ENCODE assay signal across 19 cellular contexts in genomic region chr14:74785056-74785613, GRCh38. TPM values are rescaled to one million over a fixed set of nuclear protein-coding genes. Genes with fewer than 3 reads are reported as not detected.
DNase-seq lines count a peak whose midpoint lies in the region; ATAC-seq and TF ChIP-seq lines count a peak whose summit lies in the region.
"Had no signal": no experiment of that assay in that cellular context is flagged by ENCODE, and none has a peak within 500 bp of the region (broad histone marks: within the 10 kb centered on the region; RNA-seq: fewer than 3 reads in every experiment).

No MANE protein-coding gene starts in this region.

- H3K9me3 Mint-ChIP-seq in activated T-cell treated with anti-CD3 and anti-CD28 coated beads, Interleukin-2, amount 50 U/mL, for 72 hours = no peaks in the 10 kb centered on the region
- H3K9me3 Mint-ChIP-seq in CD4-positive, alpha-beta T cell = no peaks in the 10 kb centered on the region
- H3K9me3 Mint-ChIP-seq in activated B cell treated with CpG ODN at 0.5 μM for 24 hours (no peaks in the 10 kb centered on the region), naive B cell (no peaks in the 10 kb centered on the region)
- H3K9me3 Mint-ChIP-seq: activated T-cell treated with anti-CD3 and anti-CD28 coated beads, Interleukin-2, amount 50 U/mL, for 4 hours; dendritic cell treated with granulocyte-macrophage colony-stimulating factor and Interleukin-4, amounts not matched to agents 40 ng/mL and 50 ng/mL, for 4 days; neural crest cell; T-helper 1 cell treated with Interleukin-12 subunit alpha and Interleukin-12 subunit beta and Interleukin-4 antibody, amounts not matched to agents 30 μg/mL and 1 μg/mL, for 36 hours had no signal

- intact Hi-C loops in CD4-positive, alpha-beta T cell (cut with DNase I, micrococcal nuclease) = no loop called here
- intact Hi-C loops in activated B cell treated with CpG ODN at 0.5 μM for 24 hours (cut with micrococcal nuclease) = no loop called here
- intact Hi-C loops in lower leg skin (cut with DNase I; ENCODE audit: low total_unique reads) = no loop called here

- 20 to 45% methylated on average over 1 of the region's 1 CpG for WGBS in lower leg skin, 2 donors

- peak overlapping the region; percentile 80 for H3K27ac Mint-ChIP-seq in activated T-cell treated with anti-CD3 and anti-CD28 coated beads, Interleukin-2, amount 50 U/mL, for 72 hours
- peak overlapping the region; percentile 21 for H3K27ac Mint-ChIP-seq in CD4-positive, alpha-beta T cell
- peak overlapping the region; percentile 25 for H3K27ac Mint-ChIP-seq in activated B cell treated with CpG ODN at 0.5 μM for 24 hours
- peak overlapping the region; percentile 34 to 74 (median 72) for H3K27ac Mint-ChIP-seq in naive B cell
- H3K27ac Mint-ChIP-seq: dendritic cell treated with granulocyte-macrophage colony-stimulating factor and Interleukin-4, amounts not matched to agents 40 ng/mL and 50 ng/mL, for 4 days; T-helper 1 cell treated with Interleukin-12 subunit alpha and Interleukin-12 subunit beta and Interleukin-4 antibody, amounts not matched to agents 30 μg/mL and 1 μg/mL, for 36 hours had no signal

- DNase-seq in activated T-cell treated with anti-CD3 and anti-CD28 coated beads, Interleukin-2, amount 50 U/mL, for 72 hours = no peak
- DNase-seq in activated T-cell treated with anti-CD3 and anti-CD28 coated beads for 4 hours (no peak), activated B cell treated with CpG ODN at 0.5 μM for 24 hours (no peak), naive B cell (no peak), lower leg skin (ENCODE audit: low spot score in 2 of 2) (no peak), HAP-1 (ENCODE audit: low spot score in 2 of 2) (no peak), MG63 (no peak)
- DNase-seq in CD4-positive, alpha-beta T cell = no peak
- DNase-seq: ACHN; activated CD4-positive, alpha-beta T cell treated with anti-CD3 and anti-CD28 coated beads, Interleukin-2, amount 50 U/mL, for 1 hour; activated T-cell treated with anti-CD3 and anti-CD28 coated beads, Interleukin-2, amount 50 U/mL, for 4 hours; NCI-H510A; posterior cingulate gyrus had no signal

- no peak for ATAC-seq in activated T-cell treated with anti-CD3 and anti-CD28 coated beads, Interleukin-2, amount 50 U/mL, for 72 hours (replicated peaks in 1 of 2)
- ATAC-seq in CD4-positive, alpha-beta T cell (ENCODE audit: poor library complexity) = no peak
- ATAC-seq in activated B cell treated with CpG ODN at 0.5 μM for 24 hours (ENCODE audit: low read depth) (no peak), naive B cell (ENCODE audit: low read depth in 2 of 2) (no peak)
- ATAC-seq: activated T-cell treated with anti-CD3 and anti-CD28 coated beads, Interleukin-2, amount 50 U/mL, for 4 hours; HepG2 had no signal

- in situ Hi-C loops in HAP-1 (cut with MboI; ENCODE audit: low sequenced_read_pairs) = no loop called here

- H3K36me3 ChIP-seq in HAP-1 (replicated peaks) (peaks cover 43% of the 10 kb centered on the region), MG63 (peaks cover 11% of the 10 kb centered on the region)

- H3K27ac ChIP-seq in CD4-positive, alpha-beta T cell (ENCODE audit: low read depth, low read length) = no peak overlapping the region
- H3K27ac ChIP-seq: BLaER1 treated with 17β-estradiol and CSF1 and Interleukin-3, amounts not matched to agents 10 nM and 100 nM; HL-60 had no signal

- TF ChIP-seq POLR2A in lower leg skin (IDR thresholded peaks at IDR 0.05) = no peak

- no peaks in the 10 kb centered on the region for H3K27me3 ChIP-seq in CD4-positive, alpha-beta T cell (ENCODE audit: control insufficient read depth, insufficient read depth, low read length)
- H3K27me3 ChIP-seq in HAP-1 (ENCODE audit: low read depth) (no peaks in the 10 kb centered on the region), MG63 (no peaks in the 10 kb centered on the region)
- H3K27me3 ChIP-seq: BLaER1 treated with 17β-estradiol and CSF1 and Interleukin-3, amounts not matched to agents 10 nM and 100 nM had no signal

- no peak for TF ChIP-seq CTCF in CD4-positive, alpha-beta T cell (IDR thresholded peaks at IDR 0.05)
- TF ChIP-seq CTCF in activated B cell treated with CpG ODN at 0.5 μM for 24 hours (IDR thresholded peaks at IDR 0.05) (no peak), lower leg skin (IDR thresholded peaks at IDR 0.05) (no peak)

- H3K36me3 Mint-ChIP-seq in activated T-cell treated with anti-CD3 and anti-CD28 coated beads, Interleukin-2, amount 50 U/mL, for 72 hours (ENCODE audit: insufficient read depth in 2 of 2) = peaks cover 8 to 26% of the 10 kb centered on the region in 2 donors
- H3K36me3 Mint-ChIP-seq in CD4-positive, alpha-beta T cell (ENCODE audit: low read depth) = peaks cover 77% of the 10 kb centered on the region
- H3K36me3 Mint-ChIP-seq in activated B cell treated with CpG ODN at 0.5 μM for 24 hours (ENCODE audit: low read depth) = peaks cover 76% of the 10 kb centered on the region
- H3K36me3 Mint-ChIP-seq in naive B cell = peaks cover 12 to 31% of the 10 kb centered on the region in 2 donors

- no peaks in the 10 kb centered on the region for H3K4me1 ChIP-seq in HAP-1

- H3K4me1 Mint-ChIP-seq in activated T-cell treated with anti-CD3 and anti-CD28 coated beads, Interleukin-2, amount 50 U/mL, for 72 hours (ENCODE audit: low read depth) = peaks cover 17% of the 10 kb centered on the region
- H3K4me1 Mint-ChIP-seq in CD4-positive, alpha-beta T cell (ENCODE audit: low read depth) = peaks cover 31% of the 10 kb centered on the region
- H3K4me1 Mint-ChIP-seq in activated B cell treated with CpG ODN at 0.5 μM for 24 hours (no peaks in the 10 kb centered on the region), naive B cell (peaks cover 9 to 14% (median 12%) of the 10 kb centered on the region in 3 donors)
- H3K4me1 Mint-ChIP-seq: neural crest cell had no signal

- H3K27me3 Mint-ChIP-seq in activated T-cell treated with anti-CD3 and anti-CD28 coated beads, Interleukin-2, amount 50 U/mL, for 72 hours (ENCODE audit: low read depth) = no peaks in the 10 kb centered on the region
- H3K27me3 Mint-ChIP-seq in CD4-positive, alpha-beta T cell = no peaks in the 10 kb centered on the region
- H3K27me3 Mint-ChIP-seq in activated B cell treated with CpG ODN at 0.5 μM for 24 hours (no peaks in the 10 kb centered on the region), naive B cell (no peaks in the 10 kb centered on the region)
- H3K27me3 Mint-ChIP-seq: dendritic cell treated with granulocyte-macrophage colony-stimulating factor and Interleukin-4, amounts not matched to agents 40 ng/mL and 50 ng/mL, for 4 days had no signal

- CTCF ChIA-PET in CD4-positive, alpha-beta T cell (lab: Charles Lee) = interaction anchor here (0.9 to 1.5 kb wide), 4 partner anchors 14 to 98 kb away, joined by 3 to 6 read pairs (median 4); partner anchors contain the start of gene YLPM1
- CTCF ChIA-PET in activated B cell treated with CpG ODN at 0.5 μM for 24 hours (lab: Charles Lee) = interaction anchor here (0.6 kb wide), 1 partner anchor 22 kb away, joined by 5 read pairs; the partner anchor contains the start of gene YLPM1

- POLR2A ChIA-PET in CD4-positive, alpha-beta T cell (lab: Charles Lee) = interaction anchor here (2.4 kb wide), 1 partner anchor 22 kb away, joined by 17 read pairs; the partner anchor contains the start of gene YLPM1
- POLR2A ChIA-PET in activated B cell treated with CpG ODN at 0.5 μM for 24 hours (lab: Charles Lee) = interaction anchor here (1.2 kb wide), 1 partner anchor 22 kb away, joined by 3 read pairs; the partner anchor contains the start of gene YLPM1

- no peak overlapping the region for H3K4me3 ChIP-seq in lower leg skin (ENCODE audit: low read depth, poor library complexity, severe bottlenecking)
- H3K4me3 ChIP-seq in HAP-1 = no peak overlapping the region
- no peak overlapping the region for H3K4me3 ChIP-seq in MG63
- H3K4me3 ChIP-seq: BLaER1 treated with 17β-estradiol and CSF1 and Interleukin-3, amounts not matched to agents 10 nM and 100 nM had no signal

- H3K4me3 Mint-ChIP-seq in activated T-cell treated with anti-CD3 and anti-CD28 coated beads, Interleukin-2, amount 50 U/mL, for 72 hours = no peak overlapping the region
- no peak overlapping the region for H3K4me3 Mint-ChIP-seq in CD4-positive, alpha-beta T cell
- no peak overlapping the region for H3K4me3 Mint-ChIP-seq in activated B cell treated with CpG ODN at 0.5 μM for 24 hours
- H3K4me3 Mint-ChIP-seq in naive B cell = no peak overlapping the region
- H3K4me3 Mint-ChIP-seq: activated T-cell treated with anti-CD3 and anti-CD28 coated beads, Interleukin-2, amount 50 U/mL, for 4 hours; dendritic cell treated with granulocyte-macrophage colony-stimulating factor and Interleukin-4, amounts not matched to agents 40 ng/mL and 50 ng/mL, for 4 days; neural crest cell; T-helper 1 cell treated with Interleukin-12 subunit alpha and Interleukin-12 subunit beta and Interleukin-4 antibody, amounts not matched to agents 30 μg/mL and 1 μg/mL, for 36 hours had no signal

- H3K9me3 ChIP-seq in CD4-positive, alpha-beta T cell (ENCODE audit: control insufficient read depth, low read length) = no peaks in the 10 kb centered on the region
- H3K9me3 ChIP-seq in HAP-1 = no peaks in the 10 kb centered on the region
- H3K9me3 ChIP-seq in MG63 = no peaks in the 10 kb centered on the region

RNA-seq across cellular contexts. Expression of gene YLPM1, which starts 22.0 kb away (rescaled TPM):
- total RNA-seq in activated T-cell treated with anti-CD3 and anti-CD28 coated beads, Interleukin-2, amount 50 U/mL, for 72 hours = 10 to 100 TPM; 62.6 to 67.1 TPM
- total RNA-seq in CD4-positive, alpha-beta T cell = 10 to 100 TPM; 87.2 to 88.6 TPM
- total RNA-seq in activated B cell treated with CpG ODN at 0.5 μM for 24 hours (68.5 and 85.9 TPM in 2 replicates), lower leg skin (10 to 100 TPM; 35.0 to 42.7 (median 37.5) TPM)
- 10 to 100 TPM in 4 of 6 donors, 1 to 10 TPM in 2; 5.4 to 27.1 (median 12.1) TPM for polyA plus RNA-seq in naive B cell (ENCODE audit: low read depth in 6 of 6)
- 3.9 and 4.5 TPM in 2 replicates for total RNA-seq in MG63 (2014; rRNA removed; shearing (Covaris generic); ENCODE audit: low replicate concordance)

Comparison
In these comparisons a context has a peak if more than half of its experiments do, and no peak if none do; other contexts are left out.
1. H3K27ac Mint-ChIP-seq: peak in every context shown above with its lines; median percentile 80 in activated T-cell treated with anti-CD3 and anti-CD28 coated beads, Interleukin-2, amount 50 U/mL, for 72 hours; 72 in naive B cell; 25 in activated B cell treated with CpG ODN at 0.5 μM for 24 hours; 21 in CD4-positive, alpha-beta T cell.